In genomic region chr1:157470276-157470675, GRCh38 we compare ENCODE assay signal across 23 cellular contexts.
"Had no signal": no experiment of that assay in that cellular context is flagged by ENCODE, and none has a peak within 500 bp of the region (broad histone marks: within the 10 kb centered on the region; RNA-seq: fewer than 3 reads in every experiment).

No MANE protein-coding gene starts in this region.

- H3K9me3 Mint-ChIP-seq: activated naive CD8-positive, alpha-beta T cell treated with anti-CD3 and anti-CD28 coated beads, Interleukin-2, amount 10 ng/mL, durations not matched to agents 7 days and 5 days; activated T-helper 2 cell treated with anti-CD3 and anti-CD28 coated beads, Interferon-gamma antibody, Interleukin-2, Interleukin-4, amounts not matched to agents 10 μg/mL and 5 μg/mL and 100 μg/mL, durations not matched to agents 14 hours and 24 hours and 36 hours; natural killer cell treated with Interleukin-12 subunit alpha and Interleukin-12 subunit beta and Interleukin-15 and Interleukin-18, amount 100 ng/mL, for 72 hours; stimulated activated naive CD8-positive, alpha-beta T cell treated with anti-CD3 and anti-CD28 coated beads, Interleukin-15, Interleukin-2, amounts not matched to agents 100 ng/mL and 50 ng/mL, for 24 hours had no signal

- H3K27ac ChIP-seq: heart right ventricle, right atrium auricular region, thyroid gland had no signal

- H3K4me3 Mint-ChIP-seq: activated naive CD8-positive, alpha-beta T cell treated with anti-CD3 and anti-CD28 coated beads, Interleukin-2, amount 10 ng/mL, durations not matched to agents 7 days and 5 days; activated T-cell treated with anti-CD3 and anti-CD28 coated beads, Interleukin-2, amount 50 U/mL, for 4 hours; natural killer cell treated with Interleukin-12 subunit alpha and Interleukin-12 subunit beta and Interleukin-15 and Interleukin-18, amount 100 ng/mL, for 72 hours; stimulated activated naive CD8-positive, alpha-beta T cell treated with anti-CD3 and anti-CD28 coated beads, Interleukin-15, Interleukin-2, amounts not matched to agents 100 ng/mL and 50 ng/mL, for 24 hours had no signal

- H3K27me3 ChIP-seq: right atrium auricular region, thyroid gland had no signal

- H3K4me3 ChIP-seq: heart right ventricle, right atrium auricular region, thyroid gland had no signal

- H3K27ac Mint-ChIP-seq: activated naive CD8-positive, alpha-beta T cell treated with anti-CD3 and anti-CD28 coated beads, Interleukin-2, amount 10 ng/mL, durations not matched to agents 7 days and 5 days; activated T-helper 2 cell treated with anti-CD3 and anti-CD28 coated beads, Interferon-gamma antibody, Interleukin-2, Interleukin-4, amounts not matched to agents 10 μg/mL and 5 μg/mL and 100 μg/mL, durations not matched to agents 14 hours and 24 hours and 36 hours; natural killer cell treated with Interleukin-12 subunit alpha and Interleukin-12 subunit beta and Interleukin-15 and Interleukin-18, amount 100 ng/mL, for 72 hours; progenitor cell of endocrine pancreas; stimulated activated naive CD8-positive, alpha-beta T cell treated with anti-CD3 and anti-CD28 coated beads, Interleukin-15, Interleukin-2, amounts not matched to agents 100 ng/mL and 50 ng/mL, for 24 hours had no signal

- H3K4me1 ChIP-seq: heart right ventricle, right atrium auricular region, thyroid gland had no signal

- ATAC-seq: activated T-cell treated with anti-CD3 and anti-CD28 coated beads, Interleukin-2, amount 50 U/mL, for 4 hours; heart right ventricle; left cardiac atrium; natural killer cell treated with Interleukin-12 subunit alpha and Interleukin-12 subunit beta and Interleukin-15 and Interleukin-18, amount 100 ng/mL, for 72 hours had no signal

- H3K9me3 ChIP-seq: thyroid gland had no signal

- DNase-seq: activated CD4-positive, alpha-beta T cell treated with anti-CD3 and anti-CD28 coated beads for 4 hours; activated CD4-positive, alpha-beta T cell treated with anti-CD3 and anti-CD28 coated beads, Interleukin-2, amount 50 U/mL, for 48 hours; activated CD4-positive, CD25-positive, alpha-beta regulatory T cell; activated CD8-positive, alpha-beta memory T cell treated with anti-CD3 and anti-CD28 coated beads, Interleukin-2, amount 50 U/mL, for 48 hours; activated naive CD4-positive, alpha-beta T cell; activated naive CD8-positive, alpha-beta T cell treated with anti-CD3 and anti-CD28 coated beads, Interleukin-2, amount 10 ng/mL, durations not matched to agents 7 days and 5 days; activated T-cell treated with anti-CD3 and anti-CD28 coated beads, Interleukin-2, amount 50 U/mL, for 4 hours; amniotic stem cell; effector CD4-positive, alpha-beta T cell; erythroblast; foreskin fibroblast; heart right ventricle; islet precursor cell; left cardiac atrium; stimulated activated CD4-positive, alpha-beta T cell treated with anti-CD3 and anti-CD28 coated beads, Interleukin-4, amount 100 ng/mL, for 24 hours; substantia nigra; T1000; thyroid gland had no signal

- H3K36me3 Mint-ChIP-seq: activated naive CD8-positive, alpha-beta T cell treated with anti-CD3 and anti-CD28 coated beads, Interleukin-2, amount 10 ng/mL, durations not matched to agents 7 days and 5 days; natural killer cell treated with Interleukin-12 subunit alpha and Interleukin-12 subunit beta and Interleukin-15 and Interleukin-18, amount 100 ng/mL, for 72 hours had no signal

- H3K27me3 Mint-ChIP-seq: progenitor cell of endocrine pancreas had no signal

- H3K4me1 Mint-ChIP-seq: activated naive CD8-positive, alpha-beta T cell treated with anti-CD3 and anti-CD28 coated beads, Interleukin-2, amount 10 ng/mL, durations not matched to agents 7 days and 5 days had no signal

- H3K36me3 ChIP-seq: heart right ventricle, right atrium auricular region, thyroid gland had no signal
